ENCODE assay signal across 8 cellular contexts in genomic region chr13:111595276-111595675, GRCh38.
"Had no signal": no experiment of that assay in that cellular context is flagged by ENCODE, and none has a peak within 500 bp of the region (broad histone marks: within the 10 kb centered on the region; RNA-seq: fewer than 3 reads in every experiment).

No MANE protein-coding gene starts in this region.

- DNase-seq: GDM1, GF-D8 had no signal

- ATAC-seq: GM12878 had no signal

- H3K4me3 ChIP-seq: GM12878 had no signal

- FAIRE-seq: G401.6, GM12878, GM12891, GM12892, GM18507, GM19239 had no signal
